18 cellular contexts compared by ENCODE assay signal in genomic region chr12:48827513-48828096, GRCh38. TPM values are rescaled to one million over a fixed set of nuclear protein-coding genes. Genes with fewer than 3 reads are reported as not detected.
DNase-seq lines count a peak whose midpoint lies in the region; ATAC-seq and TF ChIP-seq lines count a peak whose summit lies in the region.
"Had no signal": no experiment of that assay in that cellular context is flagged by ENCODE, and none has a peak within 500 bp of the region (broad histone marks: within the 10 kb centered on the region; RNA-seq: fewer than 3 reads in every experiment).

No MANE protein-coding gene starts in this region.

- POLR2A ChIA-PET in RWPE1 (lab: Yijun Ruan, JAX; ENCODE audit: low non-redundant PET): interaction anchor here (0.5 to 0.8 kb wide), 2 partner anchors 12 to 15 kb away, joined by 4 to 6 read pairs; no protein-coding TSS in a partner anchor

- no peak overlapping the region for H2AFZ ChIP-seq in GM23338

- peaks cover 9% of the 10 kb centered on the region for H3K27me3 Mint-ChIP-seq in GM23338 (ENCODE audit: insufficient read depth, low read depth, poor library complexity)
- H3K27me3 Mint-ChIP-seq: CD4-positive, alpha-beta T cell had no signal

- in situ Hi-C loops in brain microvascular endothelial cell (cut with HindIII; ENCODE audit: low pct_ligation_motif_present, low sequenced_read_pairs): no loop called here

- H3K9me2 ChIP-seq in GM23338 (ENCODE audit: insufficient read depth): no peaks in the 10 kb centered on the region

- H3F3A ChIP-seq in GM23338 (replicated peaks; ENCODE audit: low read depth): no peaks in the 10 kb centered on the region

- H3K27me3 ChIP-seq in GM23338 (ENCODE audit: insufficient read depth) (peaks cover 3% of the 10 kb centered on the region; the same call in 1 of the 2 replicates), brain microvascular endothelial cell (replicated peaks) (no peaks in the 10 kb centered on the region)
- H3K27me3 ChIP-seq: BLaER1, SJCRH30 had no signal

- ATAC-seq in GM23338: no peak
- peak; percentile 2 for ATAC-seq in left colon

- no peak overlapping the region for H3K4me3 Mint-ChIP-seq in GM23338
- H3K4me3 Mint-ChIP-seq: CD4-positive, alpha-beta T cell had no signal

- H3K9me3 Mint-ChIP-seq in GM23338: no peaks in the 10 kb centered on the region; the same call in 1 of the 3 replicates
- H3K9me3 Mint-ChIP-seq: CD4-positive, alpha-beta T cell had no signal

- no peak overlapping the region for H3K27ac Mint-ChIP-seq in GM23338
- H3K27ac Mint-ChIP-seq: CD4-positive, alpha-beta T cell had no signal

- CTCF ChIA-PET in RWPE1 (lab: Yijun Ruan, JAX): interaction anchor here (0.5 to 2.7 kb wide), 4 partner anchors 13 to 131 kb away, joined by 3 to 24 read pairs (median 7); no protein-coding TSS in a partner anchor

- DNase-seq in GM23338 (ENCODE audit: low spot score) (no peak), RWPE1 (ENCODE audit: low spot score) (no peak), left colon (no peak), kidney glomerular epithelial cell (lab: John Stamatoyannopoulos, UW) (no peak), brain microvascular endothelial cell (no peak), NCI-H524 (lab: John Stamatoyannopoulos, UW) (no peak)
- DNase-seq: ACHN; CD4-positive, alpha-beta T cell; COR-L47; KBM-7; MM.1S; NCI-H1048; NCI-H1417 treated with DMSO at 0.1 percent for 48 hours; NCI-H187 treated with DMSO at 0.1 percent for 48 hours; NCI-H2107; NK-92 treated with Interleukin-12 subunit alpha and Interleukin-12 subunit beta, amount 100 ng/mL, for 24 hours; SJCRH30 had no signal

- peak overlapping the region; percentile 55; the same call in 1 of the 2 replicates for H3K27ac ChIP-seq in GM23338 (ENCODE audit: low read depth)
- peak overlapping the region; percentile 33 for H3K27ac ChIP-seq in RWPE1
- no peak overlapping the region for H3K27ac ChIP-seq in brain microvascular endothelial cell
- H3K27ac ChIP-seq: BLaER1, SJCRH30 had no signal

- no peak for TF ChIP-seq CTCF in GM23338 (conservative IDR thresholded peaks at IDR 0.05; ENCODE audit: low read depth in 2 of 2)
- TF ChIP-seq CTCF in RWPE1 (conservative IDR thresholded peaks at IDR 0.05; ENCODE audit: low read depth): no peak
- TF ChIP-seq CTCF in brain microvascular endothelial cell (IDR thresholded peaks at IDR 0.05; ENCODE audit: low read depth, low read length, missing control alignments): no peak

- H3K4me3 ChIP-seq in GM23338 (no peak overlapping the region), brain microvascular endothelial cell (ENCODE audit: low read depth, low read length) (no peak overlapping the region)
- H3K4me3 ChIP-seq: BLaER1, SJCRH30 had no signal

- intact Hi-C loops in left colon (cut with DNase I, micrococcal nuclease): no loop called here

- peaks cover 12% of the 10 kb centered on the region for H3K4me1 Mint-ChIP-seq in GM23338

- peaks cover 21% of the 10 kb centered on the region for H3K36me3 ChIP-seq in GM23338 (ENCODE audit: insufficient read depth)
- peaks cover 70% of the 10 kb centered on the region for H3K36me3 ChIP-seq in brain microvascular endothelial cell (replicated peaks)

- no peaks in the 10 kb centered on the region for H3K79me2 ChIP-seq in GM23338 (replicated peaks; ENCODE audit: insufficient read depth)

- no peak overlapping the region for H3K4me2 ChIP-seq in GM23338
- H3K4me2 ChIP-seq: BLaER1 had no signal

- H3K4me1 ChIP-seq in GM23338 (ENCODE audit: insufficient read depth): peaks cover 5% of the 10 kb centered on the region; the same call in 1 of the 2 replicates
- H3K4me1 ChIP-seq: SJCRH30 had no signal

- H3K36me3 Mint-ChIP-seq in GM23338 (ENCODE audit: low read depth): peaks cover 49% of the 10 kb centered on the region

- H4K20me1 ChIP-seq in GM23338 (replicated peaks; ENCODE audit: insufficient read depth): peaks cover 7% of the 10 kb centered on the region; the same call in 1 of the 2 replicates

TF ChIP-seq in GM23338, 12 proteins besides CTCF, POLR2A, EP300 and RAD21 (continues in another document):
- TF ChIP-seq JUNB (IDR thresholded peaks at IDR 0.05; ENCODE audit: unreplicated experiment) (no peak), ETS1 (IDR thresholded peaks at IDR 0.05) (no peak), EZH2phosphoT487 (IDR thresholded peaks at IDR 0.05; ENCODE audit: unreplicated experiment) (no peak), ZNF331 (CRISPR knock-in tag; IDR thresholded peaks at IDR 0.05; ENCODE audit: low read depth) (no peak), ZNF114 (CRISPR knock-in tag; IDR thresholded peaks at IDR 0.05) (no peak), NANOG (IDR thresholded peaks at IDR 0.05; ENCODE audit: borderline replicate concordance) (no peak), CREB1 (CRISPR knock-in tag; IDR thresholded peaks at IDR 0.05; ENCODE audit: low read depth) (no peak)

RNA-seq across cellular contexts. Expression of gene CACNB3, which starts 9.3 kb away (rescaled TPM):
- total RNA-seq in GM23338 (2014; rRNA removed; shearing (Covaris generic)): 3.4 and 4.1 TPM in 2 replicates
- 6.2 and 6.3 TPM in 2 replicates for polyA plus RNA-seq in GM23338 (2016; fragmentation: Nextera tagmentation; extraction: Ambion mirVana)
- total RNA-seq in left colon: 10 to 100 TPM; 36.0 to 47.9 TPM

RNA-seq across cellular contexts. Expression of gene DDX23, which starts 24.4 kb away (rescaled TPM):
- total RNA-seq in GM23338 (2014; rRNA removed; shearing (Covaris generic)): 78.5 and 93.0 TPM in 2 replicates
- 31.7 and 31.8 TPM in 2 replicates for polyA plus RNA-seq in GM23338 (2016; fragmentation: Nextera tagmentation; extraction: Ambion mirVana)
- total RNA-seq in left colon: 10 to 100 TPM; 74.6 to 79.8 TPM

RNA-seq across cellular contexts. Expression of gene RND1, which starts 38.1 kb away (rescaled TPM):
- total RNA-seq in GM23338 (2014; rRNA removed; shearing (Covaris generic)): 7.4 and 10.4 TPM in 2 replicates
- 7.4 and 9.3 TPM in 2 replicates for polyA plus RNA-seq in GM23338 (2016; fragmentation: Nextera tagmentation; extraction: Ambion mirVana)
- total RNA-seq in left colon: 1 to 10 TPM; 2.1 to 8.6 TPM

RNA-seq across cellular contexts. Expression of gene ADCY6, which starts 38.7 kb away (rescaled TPM):
- total RNA-seq in GM23338 (2014; rRNA removed; shearing (Covaris generic)): 11.8 and 16.5 TPM in 2 replicates
- polyA plus RNA-seq in GM23338 (2016; fragmentation: Nextera tagmentation; extraction: Ambion mirVana): 1.0 and 1.3 TPM in 2 replicates
- total RNA-seq in left colon: 100 to 1,000 TPM; 103 to 130 TPM
- total RNA-seq: CD4-positive, alpha-beta T cell had no signal
